In the genomic region with DNA sequence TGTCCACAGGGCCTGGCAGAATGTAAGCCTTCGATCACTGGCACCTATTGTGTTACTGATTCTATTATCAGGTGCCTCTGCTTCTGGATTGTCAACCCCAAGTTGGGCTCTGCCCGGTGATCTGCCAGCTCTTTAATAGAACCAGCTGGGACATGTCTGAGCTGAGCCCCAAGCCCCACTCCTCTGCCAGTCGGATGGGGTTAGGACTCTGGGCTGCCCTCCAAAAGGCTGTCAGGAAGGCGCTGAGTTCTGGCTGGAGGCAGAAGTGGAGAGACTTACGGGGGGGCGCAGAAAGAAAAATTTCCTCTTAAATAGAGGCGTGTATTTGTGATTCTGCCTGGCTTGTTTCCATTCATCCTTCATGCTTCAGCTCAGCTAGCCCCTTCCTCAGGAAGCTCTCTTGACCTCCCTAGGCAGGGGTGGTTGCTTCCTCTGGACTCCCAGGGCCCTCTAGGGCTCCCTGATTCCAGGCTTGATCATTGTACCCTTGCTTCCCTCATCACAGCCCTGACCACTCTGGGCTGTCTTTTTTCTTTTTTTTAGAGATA, we compare ENCODE assay signal across 14 cellular contexts. TPM values are rescaled to one million over a fixed set of nuclear protein-coding genes. Genes with fewer than 3 reads are reported as not detected.
DNase-seq lines count a peak whose midpoint lies in the region; ATAC-seq, FAIRE-seq and TF ChIP-seq lines count a peak whose summit lies in the region.
"Had no signal": no experiment of that assay in that cellular context is flagged by ENCODE, and none has a peak within 500 bp of the region (broad histone marks: within the 10 kb centered on the region; RNA-seq: fewer than 3 reads in every experiment).

No MANE protein-coding gene starts in this region.

- H3K9ac ChIP-seq in duodenal mucosa (ENCODE audit: low read depth in 1 of 2, low read length in 2 of 2), result peak overlapping the region in 1 of 2 donors; percentile 2

- H3K27ac Mint-ChIP-seq in CD4-positive, alpha-beta T cell, result peak overlapping the region; percentile 70
- H3K27ac Mint-ChIP-seq in IgD-negative memory B cell, result peak overlapping the region in 1 of 3 donors; percentile 68
- no peak overlapping the region for H3K27ac Mint-ChIP-seq in natural killer cell
- H3K27ac Mint-ChIP-seq in progenitor cell of endocrine pancreas, result no peak overlapping the region

- peaks cover 65% of the 10 kb centered on the region for H3K4me1 Mint-ChIP-seq in CD4-positive, alpha-beta T cell (ENCODE audit: low read depth)
- H3K4me1 Mint-ChIP-seq in IgD-negative memory B cell, result peaks cover 7 to 26% (median 22%) of the 10 kb centered on the region in 3 donors
- H3K4me1 Mint-ChIP-seq in natural killer cell, result peaks cover 15 to 28% of the 10 kb centered on the region in 2 donors
- H3K4me1 Mint-ChIP-seq in progenitor cell of endocrine pancreas (ENCODE audit: low read depth), result peaks cover 2% of the 10 kb centered on the region

- H3K27me3 ChIP-seq in CD4-positive, alpha-beta T cell (ENCODE audit: control insufficient read depth, insufficient read depth, low read length), result no peaks in the 10 kb centered on the region
- no peaks in the 10 kb centered on the region for H3K27me3 ChIP-seq in duodenal mucosa (ENCODE audit: control insufficient read depth in 1 of 2, insufficient read depth in 2 of 2, low read length in 2 of 2)

- no peak for TF ChIP-seq CTCF in CD4-positive, alpha-beta T cell (IDR thresholded peaks at IDR 0.05)
- TF ChIP-seq CTCF in natural killer cell (IDR thresholded peaks at IDR 0.05), result no peak
- TF ChIP-seq CTCF in progenitor cell of endocrine pancreas (IDR thresholded peaks at IDR 0.05; ENCODE audit: unreplicated experiment), result no peak

- POLR2A ChIA-PET in CD4-positive, alpha-beta T cell (lab: Charles Lee), result no interaction called here

- CTCF ChIA-PET in CD4-positive, alpha-beta T cell (lab: Charles Lee), result interaction anchor here (0.5 to 0.7 kb wide), 2 partner anchors 54 to 420 kb away, joined by 3 read pairs; partner anchors contain the start of gene SPINT2

- no peaks in the 10 kb centered on the region for H3K9me3 ChIP-seq in CD4-positive, alpha-beta T cell (ENCODE audit: control insufficient read depth, low read length)
- no peaks in the 10 kb centered on the region for H3K9me3 ChIP-seq in duodenal mucosa (ENCODE audit: control insufficient read depth in 1 of 2, low read length in 2 of 2)

- H3K27ac ChIP-seq in CD4-positive, alpha-beta T cell (ENCODE audit: low read depth, low read length), result no peak overlapping the region
- peak overlapping the region; percentile 2 for H3K27ac ChIP-seq in duodenal mucosa (ENCODE audit: low read depth, low read length)

- no peaks in the 10 kb centered on the region for H3K36me3 ChIP-seq in duodenal mucosa (ENCODE audit: control insufficient read depth in 1 of 2, insufficient read depth in 2 of 2, low read length in 2 of 2)

- no peaks in the 10 kb centered on the region for H3K36me3 Mint-ChIP-seq in CD4-positive, alpha-beta T cell (ENCODE audit: low read depth)
- H3K36me3 Mint-ChIP-seq in IgD-negative memory B cell (peaks cover 2% of the 10 kb centered on the region), natural killer cell (no peaks in the 10 kb centered on the region), progenitor cell of endocrine pancreas (ENCODE audit: insufficient read depth) (no peaks in the 10 kb centered on the region)

- DNase-seq in CD4-positive, alpha-beta T cell, result no peak
- no peak for DNase-seq in natural killer cell
- no peak for DNase-seq in GM12892 (ENCODE audit: insufficient read length)
- DNase-seq in progenitor cell of endocrine pancreas (ENCODE audit: low spot score, unreplicated experiment), result no peak
- DNase-seq in stimulated activated CD4-positive, alpha-beta T cell treated with anti-CD3 and anti-CD28 coated beads, Interleukin-4, amount 100 ng/mL, for 1 hour, result no peak
- no peak for DNase-seq in cerebellar cortex (ENCODE audit: low spot score)
- DNase-seq: activated CD4-positive, alpha-beta T cell treated with anti-CD3 and anti-CD28 coated beads for 4 hours; central memory CD4-positive, alpha-beta T cell; kidney; stimulated activated CD4-positive, alpha-beta T cell treated with anti-CD3 and anti-CD28 coated beads, Interleukin-15, amount 100 ng/mL, for 24 hours; trophoblast cell had no signal

- TF ChIP-seq POLR2A in GM12892 (IDR thresholded peaks at IDR 0.05; ENCODE audit: low read depth, low read length), result no peak

- no peak for ATAC-seq in CD4-positive, alpha-beta T cell (ENCODE audit: poor library complexity)
- ATAC-seq in natural killer cell, result no peak

- H3K4me3 Mint-ChIP-seq in CD4-positive, alpha-beta T cell, result peak overlapping the region; percentile 87
- H3K4me3 Mint-ChIP-seq in IgD-negative memory B cell (peak overlapping the region in 3 of 4 donors; percentile 74 to 84 (median 76)), natural killer cell (peak overlapping the region; percentile 55), progenitor cell of endocrine pancreas (ENCODE audit: low read depth) (no peak overlapping the region)

- peak overlapping the region in 1 of 2 donors; percentile 73 for H3K4me3 ChIP-seq in duodenal mucosa (ENCODE audit: low read depth in 1 of 2, low read length in 2 of 2)

- intact Hi-C loops in CD4-positive, alpha-beta T cell (cut with DNase I, micrococcal nuclease), result loop anchor here (1.0 to 5.0 kb wide), 2 partner anchors 57 to 411 kb away; partner anchors contain the start of genes SIPA1L3 (in 1 of the 2) and WDR87 (in 1 of the 2)
- intact Hi-C loops in natural killer cell (cut with micrococcal nuclease), result loop anchor here (5.0 to 10.0 kb wide), 2 partner anchors 411 to 1104 kb away; partner anchors contain the start of genes SIPA1L3, WDR87, ZNF383 and ZNF585B

- peaks cover 12 to 26% of the 10 kb centered on the region in 2 donors for H3K4me1 ChIP-seq in duodenal mucosa (ENCODE audit: control insufficient read depth in 1 of 2, insufficient read depth in 2 of 2, low read length in 2 of 2)

- H3K9me3 Mint-ChIP-seq in CD4-positive, alpha-beta T cell, result no peaks in the 10 kb centered on the region
- H3K9me3 Mint-ChIP-seq in IgD-negative memory B cell, result no peaks in the 10 kb centered on the region
- no peaks in the 10 kb centered on the region for H3K9me3 Mint-ChIP-seq in natural killer cell
- no peaks in the 10 kb centered on the region for H3K9me3 Mint-ChIP-seq in progenitor cell of endocrine pancreas (ENCODE audit: low read depth)

- no peak for FAIRE-seq in GM12892 (lab: Jason Lieb, UNC)
- FAIRE-seq: GM19239, kidney had no signal

- no peaks in the 10 kb centered on the region for H3K27me3 Mint-ChIP-seq in CD4-positive, alpha-beta T cell
- H3K27me3 Mint-ChIP-seq in IgD-negative memory B cell (no peaks in the 10 kb centered on the region), natural killer cell (ENCODE audit: low read depth in 2 of 2) (peaks cover 0 to 22% of the 10 kb centered on the region in 2 donors), progenitor cell of endocrine pancreas (peaks cover 57% of the 10 kb centered on the region)

RNA-seq across cellular contexts. Expression of gene KCNK6, which starts 1.0 kb away (rescaled TPM):
- 1 to 10 TPM; 3.0 to 3.1 TPM for total RNA-seq in CD4-positive, alpha-beta T cell
- 3.6 TPM for polyA plus RNA-seq in IgD-negative memory B cell
- total RNA-seq in natural killer cell, result 1 to 10 TPM; 2.1 to 6.2 (median 2.5) TPM
- 0.28 TPM for polyA plus RNA-seq in GM12892 (2012; ENCODE audit: missing spikeins)
- total RNA-seq in progenitor cell of endocrine pancreas, result 0.43 and 0.53 TPM in 2 replicates

RNA-seq across cellular contexts. Expression of gene YIF1B, which starts 2.9 kb away (rescaled TPM):
- total RNA-seq in CD4-positive, alpha-beta T cell, result 10 to 100 TPM; 15.9 to 17.1 TPM
- 33.7 TPM for polyA plus RNA-seq in IgD-negative memory B cell
- 10 to 100 TPM; 23.2 to 28.4 (median 24.1) TPM for total RNA-seq in natural killer cell
- polyA plus RNA-seq in GM12892 (2012; ENCODE audit: missing spikeins), result 24.5 TPM
- total RNA-seq in progenitor cell of endocrine pancreas, result 29.6 and 31.3 TPM in 2 replicates

RNA-seq across cellular contexts. Expression of gene C19orf33, which starts 14.6 kb away (rescaled TPM):
- not detected for total RNA-seq in CD4-positive, alpha-beta T cell
- 0.83 TPM for polyA plus RNA-seq in IgD-negative memory B cell
- total RNA-seq in natural killer cell (1 to 10 TPM in 2 of 3 donors, not detected in 1; 1.5 to 4.0 TPM), progenitor cell of endocrine pancreas (3.0 and 3.5 TPM in 2 replicates)
- polyA plus RNA-seq in GM12892 (2012; ENCODE audit: missing spikeins), result not detected

RNA-seq across cellular contexts. Expression of gene CATSPERG, which starts 17.0 kb away (rescaled TPM):
- total RNA-seq in CD4-positive, alpha-beta T cell, result 1 to 10 TPM; 8.0 to 9.6 TPM
- polyA plus RNA-seq in IgD-negative memory B cell, result 1.6 TPM
- total RNA-seq in natural killer cell (10 to 100 TPM; 16.6 to 29.2 (median 25.6) TPM), progenitor cell of endocrine pancreas (21.0 TPM in 2 replicates)
- polyA plus RNA-seq in GM12892 (2012; ENCODE audit: missing spikeins), result 2.0 TPM

RNA-seq across cellular contexts. Expression of gene SPINT2, which starts 54.3 kb away (rescaled TPM):
- total RNA-seq in CD4-positive, alpha-beta T cell, result 10 to 100 TPM; 25.4 to 26.5 TPM
- 167 TPM for polyA plus RNA-seq in IgD-negative memory B cell
- total RNA-seq in natural killer cell (10 to 100 TPM in 1 of 3 donors, 1 to 10 TPM in 2; 2.7 to 13.7 (median 6.9) TPM), progenitor cell of endocrine pancreas (519 and 559 TPM in 2 replicates)
- 13.4 TPM for polyA plus RNA-seq in GM12892 (2012; ENCODE audit: missing spikeins)
